1 cellular context compared by ENCODE assay signal in genomic region chr2:29123584-29124349, GRCh38.
TF ChIP-seq lines count a peak whose summit lies in the region.

No MANE protein-coding gene starts in this region.

TF ChIP-seq in K562, 482 proteins besides CTCF, POLR2A, EP300 and RAD21:
- no peak for TF ChIP-seq KAT8 (IDR thresholded peaks at IDR 0.05; ENCODE audit: low read depth)
- 0 out of 2 replicates have a peak, but pooled peaks have one; percentile 12 for TF ChIP-seq FOSL1 (tag; conservative IDR thresholded peaks at IDR 0.05)
- TF ChIP-seq ZEB2 (IDR thresholded peaks at IDR 0.05) = no peak
TF ChIP-seq in K562: peak in this region for 1.
